Comparison of ENCODE assay signal across 18 cellular contexts in the genomic region with DNA sequence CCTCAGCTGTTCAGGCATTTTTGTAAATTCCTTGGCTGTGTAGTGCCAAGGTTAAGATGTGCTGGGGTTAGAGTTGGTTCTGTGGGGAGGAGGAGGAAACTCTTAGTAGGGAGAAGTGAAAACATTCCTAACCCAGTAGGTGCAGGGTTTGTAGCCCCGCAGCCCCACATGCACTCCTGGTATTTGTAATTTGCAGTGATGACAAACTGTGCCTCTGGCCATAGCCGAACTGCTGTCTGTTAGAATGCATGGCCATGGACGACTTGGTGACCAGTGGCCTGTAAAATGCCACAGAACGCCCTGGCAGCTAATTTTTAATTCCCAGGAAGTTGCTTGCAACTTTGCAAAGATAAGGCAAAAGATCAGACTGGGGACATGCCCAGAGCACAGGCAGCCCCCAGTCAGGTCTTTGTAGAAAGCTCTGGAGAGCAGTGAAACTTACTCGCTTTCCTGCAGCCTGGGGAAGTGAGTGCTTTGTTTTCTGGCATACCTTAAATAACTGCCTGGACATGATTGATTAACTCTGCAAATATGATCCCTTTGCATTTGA. TPM values are rescaled to one million over a fixed set of nuclear protein-coding genes. Genes with fewer than 3 reads are reported as not detected.
A peak's percentile ranks its signal among the peaks of the same experiment; 100 is the strongest.
DNase-seq lines count a peak whose midpoint lies in the region; ATAC-seq and TF ChIP-seq lines count a peak whose summit lies in the region.
"Had no signal": no experiment of that assay in that cellular context is flagged by ENCODE, and none has a peak within 500 bp of the region (broad histone marks: within the 10 kb centered on the region; RNA-seq: fewer than 3 reads in every experiment).

No MANE protein-coding gene starts in this region.

- peak overlapping the region; percentile 64 for H3K9ac ChIP-seq in iPS-20b (ENCODE audit: low read depth, low read length)

- TF ChIP-seq CTCF in osteoblast (IDR thresholded peaks at IDR 0.05; ENCODE audit: extremely low read depth, low read depth, low read length), result no peak

- H3K4me1 ChIP-seq in SJSA1 (replicated peaks), result peaks cover 54% of the 10 kb centered on the region
- peaks cover 38% of the 10 kb centered on the region; the same call in 1 of the 2 replicates for H3K4me1 ChIP-seq in iPS-20b (ENCODE audit: insufficient read depth, low read length)
- H3K4me1 ChIP-seq in osteoblast (ENCODE audit: insufficient read depth, low read length), result peaks cover 2% of the 10 kb centered on the region

- H3K27me3 ChIP-seq in SJSA1 (replicated peaks), result no peaks in the 10 kb centered on the region
- peaks cover 4% of the 10 kb centered on the region; the same call in 1 of the 2 replicates for H3K27me3 ChIP-seq in iPS-20b (ENCODE audit: insufficient read depth, low read length)
- H3K27me3 ChIP-seq in osteoblast (ENCODE audit: insufficient read depth, low read length), result no peaks in the 10 kb centered on the region
- H3K27me3 ChIP-seq: left lung, upper lobe of left lung had no signal

- ATAC-seq in GM18520 (IDR thresholded peaks at IDR 0.05; ENCODE audit: unreplicated experiment), result no peak
- ATAC-seq in HG03439 (IDR thresholded peaks at IDR 0.05; ENCODE audit: unreplicated experiment), result no peak
- ATAC-seq: K562; left lung; naive thymus-derived CD8-positive, alpha-beta T cell had no signal

- H3K36me3 ChIP-seq in SJSA1, result no peaks in the 10 kb centered on the region
- H3K36me3 ChIP-seq in iPS-20b (ENCODE audit: insufficient read depth, low read depth, low read length), result no peaks in the 10 kb centered on the region
- H3K36me3 ChIP-seq in osteoblast (ENCODE audit: insufficient read depth, low read length), result no peaks in the 10 kb centered on the region
- H3K36me3 ChIP-seq: left lung, upper lobe of left lung had no signal

- H2AFZ ChIP-seq in osteoblast (ENCODE audit: low read length), result no peak overlapping the region

- no peaks in the 10 kb centered on the region for H4K20me1 ChIP-seq in osteoblast (ENCODE audit: insufficient read depth, low read length)

- H3K9me3 ChIP-seq in SJSA1 (replicated peaks) (no peaks in the 10 kb centered on the region), iPS-20b (ENCODE audit: insufficient read depth, low read depth, low read length) (no peaks in the 10 kb centered on the region), osteoblast (ENCODE audit: low read depth, low read length) (no peaks in the 10 kb centered on the region)
- H3K9me3 ChIP-seq: left lung, upper lobe of left lung had no signal

- H3K4me2 ChIP-seq in osteoblast (ENCODE audit: insufficient read depth, low read length), result no peak overlapping the region

- no peak overlapping the region for H3K4me3 ChIP-seq in SJSA1
- peak overlapping the region; percentile 12; the same call in 1 of the 2 replicates for H3K4me3 ChIP-seq in iPS-20b (ENCODE audit: low read length)
- no peak overlapping the region for H3K4me3 ChIP-seq in osteoblast (ENCODE audit: insufficient read depth, low read length)
- H3K4me3 ChIP-seq: K562, left lung, upper lobe of left lung had no signal

- peak overlapping the region; percentile 24 for H3K27ac ChIP-seq in SJSA1
- H3K27ac ChIP-seq in iPS-20b (ENCODE audit: low read length), result peak overlapping the region; percentile 58
- H3K27ac ChIP-seq in osteoblast (ENCODE audit: low read depth, low read length), result no peak overlapping the region
- H3K27ac ChIP-seq: left lung, upper lobe of left lung had no signal

- peak; percentile 30 for DNase-seq in ELR (ENCODE audit: low read depth)
- DNase-seq in SJSA1 (ENCODE audit: low read depth in 1 of 2, low spot score in 2 of 2), result peak in 1 of 2 experiments; percentile 39
- peak; percentile 22 for DNase-seq in osteoblast (ENCODE audit: insufficient read length, low spot score, missing footprints)
- DNase-seq in SW 1271 (lab: John Stamatoyannopoulos, UW), result no peak
- no peak for DNase-seq in putamen (ENCODE audit: low spot score)
- DNase-seq: activated CD4-positive, alpha-beta T cell treated with anti-CD3 and anti-CD28 coated beads for 48 hours; activated naive CD8-positive, alpha-beta T cell treated with anti-CD3 and anti-CD28 coated beads for 36 hours; activated T-cell treated with anti-CD3 and anti-CD28 coated beads for 4 hours; GOT3; left lung; naive thymus-derived CD8-positive, alpha-beta T cell; NCI-H1092 treated with DMSO at 0.1 percent for 48 hours; upper lobe of left lung had no signal

- H3K79me2 ChIP-seq in osteoblast (ENCODE audit: insufficient read depth, low read length), result no peaks in the 10 kb centered on the region

RNA-seq across cellular contexts. Expression of gene LYPD6B, which starts 38.4 kb away (rescaled TPM):
- 35.7 and 43.3 TPM in 2 replicates for total RNA-seq in SJSA1 (2014; rRNA removed; shearing (Covaris generic))
- total RNA-seq in osteoblast, result 2.5 and 2.9 TPM in 2 replicates
- total RNA-seq: activated naive CD8-positive, alpha-beta T cell treated with anti-CD3 and anti-CD28 coated beads for 36 hours; endothelial cell of umbilical vein; K562; naive thymus-derived CD8-positive, alpha-beta T cell had no signal

Comparison
In these comparisons a context has a peak if more than half of its experiments do, and no peak if none do; other contexts are left out.
1. DNase-seq: peak in ELR (single experiment) and osteoblast (single experiment); none in SW 1271 (0 of 2) and putamen (single experiment).